In the genomic region with DNA sequence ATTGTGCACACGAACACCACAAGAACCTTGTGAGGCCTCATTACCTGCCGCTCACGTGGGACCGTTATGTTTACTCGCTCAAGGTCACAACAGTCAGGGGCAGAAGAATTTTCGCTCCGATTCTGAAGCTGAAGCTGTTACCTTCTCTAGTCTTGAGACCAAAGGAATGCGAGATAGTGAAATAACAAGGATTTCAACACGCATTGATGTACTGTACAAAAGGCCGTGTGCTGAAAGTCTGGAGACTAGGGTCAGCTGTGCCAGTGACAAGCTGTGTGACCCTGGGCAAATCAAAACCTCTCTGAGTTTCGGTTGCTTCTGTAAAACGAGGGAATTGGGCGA, we compare ENCODE assay signal across 8 cellular contexts. TPM values are rescaled to one million over a fixed set of nuclear protein-coding genes. Genes with fewer than 3 reads are reported as not detected.
DNase-seq lines count a peak whose midpoint lies in the region; ATAC-seq and TF ChIP-seq lines count a peak whose summit lies in the region.

No MANE protein-coding gene starts in this region.

- H3K27me3 ChIP-seq in hepatocyte, result no peaks in the 10 kb centered on the region
- no peaks in the 10 kb centered on the region for H3K27me3 ChIP-seq in spleen (replicated peaks in 1 of 7)

- peak; percentile 42 for ATAC-seq in GM21526 (IDR thresholded peaks at IDR 0.05; ENCODE audit: low FRiP score, unreplicated experiment)

- peak overlapping the region; percentile 98 for H3K27ac ChIP-seq in hepatocyte
- peak overlapping the region; percentile 93 to 98 (median 98) for H3K27ac ChIP-seq in spleen

- TF ChIP-seq POLR2A in NB4 (IDR thresholded peaks at IDR 0.05; ENCODE audit: extremely low read depth, insufficient read length) (no peak), spleen (IDR thresholded peaks at IDR 0.05) (no peak)

- DNase-seq in AG10803 (ENCODE audit: low read depth), result peak; percentile 40
- peak; percentile 66 for DNase-seq in NB4 (ENCODE audit: low read depth)
- DNase-seq in activated naive CD4-positive, alpha-beta T cell treated with Interleukin-2 at 50 U/mL for 16 hours, result peak; percentile 54
- DNase-seq in hepatocyte (ENCODE audit: low spot score), result peak; percentile 43
- peak; percentile 86 for DNase-seq in spleen
- DNase-seq in NCI-H1436 treated with DMSO at 0.1 percent for 48 hours (lab: John Stamatoyannopoulos, UW), result no peak
- no peak for DNase-seq in DMS114 treated with DMSO at 0.1 percent for 48 hours (lab: John Stamatoyannopoulos, UW; ENCODE audit: unreplicated experiment)

- no peaks in the 10 kb centered on the region for H3K9me2 ChIP-seq in hepatocyte (replicated peaks; ENCODE audit: insufficient read depth)

- H3K9me3 ChIP-seq in hepatocyte (ENCODE audit: low read depth), result no peaks in the 10 kb centered on the region
- peaks cover 0 to 27% (median 23%) of the 10 kb centered on the region in 8 donors for H3K9me3 ChIP-seq in spleen

- peak overlapping the region; percentile 79 for H3K4me2 ChIP-seq in hepatocyte

- H3K4me1 ChIP-seq in hepatocyte (ENCODE audit: insufficient read depth), result peaks cover 30% of the 10 kb centered on the region
- H3K4me1 ChIP-seq in spleen, result peaks cover 3 to 70% (median 33%) of the 10 kb centered on the region in 6 donors

- intact Hi-C loops in spleen (cut with DNase I; ENCODE audit: low total_unique reads), result loop anchor here (10.0 kb wide), 1 partner anchor 111 kb away; the partner anchor contains the start of gene NAB1

- H3K36me3 ChIP-seq in hepatocyte (replicated peaks; ENCODE audit: insufficient read depth, low read depth), result no peaks in the 10 kb centered on the region
- H3K36me3 ChIP-seq in spleen, result no peaks in the 10 kb centered on the region

- WGBS in hepatocyte (ENCODE audit: low lambda C conversion rate, missing lambda C conversion rate), result 33% methylated on average over 13 of the region's 13 CpGs
- WGBS in spleen, 5 donors, result 3 to 15% (median 3%) methylated on average over 13 of the region's 13 CpGs

- no peak for TF ChIP-seq CTCF in AG10803 (conservative IDR thresholded peaks at IDR 0.05; ENCODE audit: low read length)
- no peak for TF ChIP-seq CTCF in NB4 (IDR thresholded peaks at IDR 0.05; ENCODE audit: low read depth, low read length)
- no peak for TF ChIP-seq CTCF in hepatocyte (IDR thresholded peaks at IDR 0.05; ENCODE audit: poor library complexity)
- TF ChIP-seq CTCF in spleen (IDR thresholded peaks at IDR 0.05 in 8 of 11, conservative IDR thresholded peaks at IDR 0.05 in 3 of 11), result no peak

- H2AFZ ChIP-seq in hepatocyte, result peak overlapping the region; percentile 99

- peaks cover 11% of the 10 kb centered on the region for H3K79me2 ChIP-seq in hepatocyte

- H3K4me3 ChIP-seq in AG10803 (ENCODE audit: low read length), result peak overlapping the region; percentile 68
- H3K4me3 ChIP-seq in NB4 (ENCODE audit: low read depth, low read length), result peak overlapping the region; percentile 87
- H3K4me3 ChIP-seq in hepatocyte, result peak overlapping the region; percentile 63
- peak overlapping the region; percentile 61 to 82 (median 74) for H3K4me3 ChIP-seq in spleen

- H4K20me1 ChIP-seq in hepatocyte (ENCODE audit: insufficient read depth, poor library complexity, severe bottlenecking), result no peaks in the 10 kb centered on the region

RNA-seq across cellular contexts. Expression of gene NEMP2, which starts 0.6 kb away (rescaled TPM):
- total RNA-seq in hepatocyte (8.1 and 9.9 TPM in 2 replicates), spleen (10 to 100 TPM in 6 of 7 donors, 1 to 10 TPM in 1; 7.7 to 19.2 (median 12.8) TPM)
- polyA plus RNA-seq in hepatocyte (3.2 and 6.2 TPM in 2 replicates), spleen (1 to 10 TPM in 2 of 3 donors, under 1 TPM in 1; 0.89 to 1.8 (median 1.4) TPM)

Comparison
In these comparisons a context has a peak if more than half of its experiments do, and no peak if none do; other contexts are left out.
1. DNase-seq: peak in AG10803 (single experiment), NB4 (single experiment), activated naive CD4-positive, alpha-beta T cell treated with Interleukin-2 at 50 U/mL for 16 hours (single experiment), hepatocyte (single experiment) and spleen (single experiment); none in NCI-H1436 treated with DMSO at 0.1 percent for 48 hours (single experiment) and DMS114 treated with DMSO at 0.1 percent for 48 hours (single experiment).
2. Peak in every context shown above with its lines, with median percentiles within 50 percentile points of each other: H3K4me3 ChIP-seq.